Comparison of ENCODE assay signal across 9 cellular contexts in genomic region chr3:49377483-49377882, GRCh38. TPM values are rescaled to one million over a fixed set of nuclear protein-coding genes. Genes with fewer than 3 reads are reported as not detected.
DNase-seq lines count a peak whose midpoint lies in the region; ATAC-seq, FAIRE-seq and TF ChIP-seq lines count a peak whose summit lies in the region.
"Had no signal": no experiment of that assay in that cellular context is flagged by ENCODE, and none has a peak within 500 bp of the region (broad histone marks: within the 10 kb centered on the region; RNA-seq: fewer than 3 reads in every experiment).

No MANE protein-coding gene starts in this region.

- peaks cover 16% of the 10 kb centered on the region for H3K4me1 Mint-ChIP-seq in T-helper 2 cell treated with Interferon-gamma antibody and Interleukin-4, amounts not matched to agents 5 μg/mL and 100 μg/mL, for 36 hours (ENCODE audit: low read depth)

- peaks cover 46% of the 10 kb centered on the region for H3K36me3 Mint-ChIP-seq in T-helper 2 cell treated with Interferon-gamma antibody and Interleukin-4, amounts not matched to agents 5 μg/mL and 100 μg/mL, for 36 hours (ENCODE audit: low read depth)

- no peaks in the 10 kb centered on the region for H3K9me3 ChIP-seq in body of pancreas

- peak overlapping the region; percentile 88 for H3K27ac ChIP-seq in brain microvascular endothelial cell
- H3K27ac ChIP-seq in body of pancreas: no peak overlapping the region
- H3K27ac ChIP-seq in substantia nigra (ENCODE audit: low read depth, low read length, poor library complexity, severe bottlenecking): no peak overlapping the region

- H3K27me3 Mint-ChIP-seq in T-helper 2 cell treated with Interferon-gamma antibody and Interleukin-4, amounts not matched to agents 5 μg/mL and 100 μg/mL, for 36 hours (ENCODE audit: low read depth): no peaks in the 10 kb centered on the region

- H3K36me3 ChIP-seq in brain microvascular endothelial cell (replicated peaks) (peaks cover 21% of the 10 kb centered on the region), body of pancreas (replicated peaks in 1 of 2; ENCODE audit: insufficient read depth in 1 of 2, low read depth in 2 of 2) (peaks cover 0 to 11% of the 10 kb centered on the region in 2 donors)

- H3K9me3 Mint-ChIP-seq in T-helper 2 cell treated with Interferon-gamma antibody and Interleukin-4, amounts not matched to agents 5 μg/mL and 100 μg/mL, for 36 hours: no peaks in the 10 kb centered on the region

- WGBS in body of pancreas, 2 donors: 100% methylated on average over 1 of the region's 1 CpG; no CpG with 5 or more reads in 1 of the 2 donors

- no peak for FAIRE-seq in D721Med (lab: Jason Lieb, UNC)

- in situ Hi-C loops in brain microvascular endothelial cell (cut with HindIII; ENCODE audit: low pct_ligation_motif_present, low sequenced_read_pairs): no loop called here

- H3K4me1 ChIP-seq in body of pancreas: no peaks in the 10 kb centered on the region

- DNase-seq in GM12865 (ENCODE audit: low read depth): peak; percentile 45
- peak; percentile 47 for DNase-seq in T-helper 2 cell treated with Interferon-gamma antibody and Interleukin-4, amounts not matched to agents 5 μg/mL and 100 μg/mL, for 36 hours (ENCODE audit: low spot score)
- DNase-seq in brain microvascular endothelial cell: peak; percentile 71
- peak; percentile 7 to 46 for DNase-seq in stimulated activated CD4-positive, alpha-beta T cell treated with anti-CD3 and anti-CD28 coated beads, Interleukin-1b, Interleukin-23, amount 100 ng/mL, for 4 hours (ENCODE audit: low read depth in 2 of 2)
- DNase-seq in cerebellar cortex (ENCODE audit: low spot score): no peak
- DNase-seq in D721Med (ENCODE audit: insufficient read length, low spot score): no peak
- no peak for DNase-seq in body of pancreas
- no peak for DNase-seq in substantia nigra (lab: John Stamatoyannopoulos, UW)
- DNase-seq: NCI-H774 had no signal

- no peak for TF ChIP-seq POLR2A in body of pancreas (IDR thresholded peaks at IDR 0.05)

- intact Hi-C loops in body of pancreas (cut with DNase I): no loop called here

- no peak for TF ChIP-seq CTCF in GM12865 (IDR thresholded peaks at IDR 0.05; ENCODE audit: insufficient read depth, low read depth, low read length, missing control alignments)
- TF ChIP-seq CTCF in brain microvascular endothelial cell (IDR thresholded peaks at IDR 0.05; ENCODE audit: low read depth, low read length, missing control alignments): no peak
- TF ChIP-seq CTCF in D721Med (IDR thresholded peaks at IDR 0.05; ENCODE audit: insufficient read depth, missing control alignments): no peak
- no peak for TF ChIP-seq CTCF in body of pancreas (IDR thresholded peaks at IDR 0.05)

- no peak overlapping the region for H3K4me3 Mint-ChIP-seq in T-helper 2 cell treated with Interferon-gamma antibody and Interleukin-4, amounts not matched to agents 5 μg/mL and 100 μg/mL, for 36 hours

- H3K27me3 ChIP-seq in brain microvascular endothelial cell (replicated peaks): no peaks in the 10 kb centered on the region
- H3K27me3 ChIP-seq in body of pancreas: no peaks in the 10 kb centered on the region

- H3K27ac Mint-ChIP-seq in T-helper 2 cell treated with Interferon-gamma antibody and Interleukin-4, amounts not matched to agents 5 μg/mL and 100 μg/mL, for 36 hours: peak overlapping the region; percentile 52

- ATAC-seq in body of pancreas: no peak

- H3K4me3 ChIP-seq in GM12865 (ENCODE audit: low read depth, low read length) (no peak overlapping the region), brain microvascular endothelial cell (ENCODE audit: low read depth, low read length) (no peak overlapping the region), body of pancreas (no peak overlapping the region)

RNA-seq across cellular contexts. Expression of gene GPX1, which starts 19.3 kb away (rescaled TPM):
- 100 to 1,000 TPM; 150 to 246 TPM for total RNA-seq in body of pancreas

RNA-seq across cellular contexts. Expression of gene RHOA, which starts 34.3 kb away (rescaled TPM):
- total RNA-seq in body of pancreas: 100 to 1,000 TPM; 216 to 252 TPM

RNA-seq across cellular contexts. Expression of gene TCTA, which starts 34.7 kb away (rescaled TPM):
- 10 to 100 TPM; 14.0 to 59.0 TPM for total RNA-seq in body of pancreas

RNA-seq across cellular contexts. Expression of gene USP4, which starts 37.6 kb away (rescaled TPM):
- total RNA-seq in body of pancreas: 10 to 100 TPM; 13.2 to 24.7 TPM

RNA-seq across cellular contexts. Expression of gene AMT, which starts 44.8 kb away (rescaled TPM):
- total RNA-seq in body of pancreas: 10 to 100 TPM; 10.9 to 27.7 TPM

Comparison
In these comparisons a context has a peak if more than half of its experiments do, and no peak if none do; other contexts are left out.
1. DNase-seq: peak in GM12865 (single experiment), T-helper 2 cell treated with Interferon-gamma antibody and Interleukin-4, amounts not matched to agents 5 μg/mL and 100 μg/mL, for 36 hours (single experiment), brain microvascular endothelial cell (single experiment) and stimulated activated CD4-positive, alpha-beta T cell treated with anti-CD3 and anti-CD28 coated beads, Interleukin-1b, Interleukin-23, amount 100 ng/mL, for 4 hours (2 of 2); none in cerebellar cortex (single experiment), D721Med (single experiment), body of pancreas (0 of 4) and substantia nigra (0 of 49).